In genomic region chr1:19374402-19374801, GRCh38 we compare ENCODE assay signal across 10 cellular contexts.
A peak's percentile ranks its signal among the peaks of the same experiment; 100 is the strongest.
DNase-seq lines count a peak whose midpoint lies in the region; ATAC-seq and TF ChIP-seq lines count a peak whose summit lies in the region.
"Had no signal": no experiment of that assay in that cellular context is flagged by ENCODE, and none has a peak within 500 bp of the region (broad histone marks: within the 10 kb centered on the region; RNA-seq: fewer than 3 reads in every experiment).

No MANE protein-coding gene starts in this region.

- no peaks in the 10 kb centered on the region for H3K9me3 ChIP-seq in MM.1S (replicated peaks; ENCODE audit: insufficient read depth, low read length)
- no peaks in the 10 kb centered on the region for H3K9me3 ChIP-seq in sigmoid colon

- peak; percentile 38 for DNase-seq in NCI-H2029 (lab: John Stamatoyannopoulos, UW)
- DNase-seq in NCI-H2029 treated with DMSO at 0.1 percent for 48 hours (lab: John Stamatoyannopoulos, UW), result no peak
- no peak for DNase-seq in MM.1S
- DNase-seq in effector memory CD8-positive, alpha-beta T cell, result no peak
- no peak for DNase-seq in sigmoid colon
- DNase-seq in cerebellum (ENCODE audit: low spot score), result no peak
- DNase-seq: activated CD8-positive, alpha-beta memory T cell treated with anti-CD3 and anti-CD28 coated beads, Interleukin-2, amount 10 ng/mL, durations not matched to agents 7 days and 5 days had no signal

- peaks cover 9% of the 10 kb centered on the region; the same call in 1 of the 2 replicates for H3K79me2 ChIP-seq in MM.1S (ENCODE audit: low read length)

- H3F3A ChIP-seq in MM.1S (ENCODE audit: insufficient read depth, low read length), result no peaks in the 10 kb centered on the region

- H2AFZ ChIP-seq in MM.1S (ENCODE audit: low read length), result no peak overlapping the region

- TF ChIP-seq EP300 in sigmoid colon (IDR thresholded peaks at IDR 0.05), result no peak

- peaks cover 49% of the 10 kb centered on the region for H3K36me3 Mint-ChIP-seq in effector memory CD8-positive, alpha-beta T cell (ENCODE audit: insufficient read depth)

- H3K27ac ChIP-seq in MM.1S (ENCODE audit: low read length), result no peak overlapping the region
- H3K27ac ChIP-seq in sigmoid colon, result peak overlapping the region in 3 of 4 donors; percentile 24 to 51 (median 48)

- no peaks in the 10 kb centered on the region for H3K27me3 ChIP-seq in MM.1S (replicated peaks; ENCODE audit: insufficient read depth, low read length)
- no peaks in the 10 kb centered on the region for H3K27me3 ChIP-seq in sigmoid colon

- no peak overlapping the region for H3K4me2 ChIP-seq in MM.1S (ENCODE audit: low read depth, low read length)

- no peaks in the 10 kb centered on the region for H3K27me3 Mint-ChIP-seq in effector memory CD8-positive, alpha-beta T cell
- H3K27me3 Mint-ChIP-seq: activated CD8-positive, alpha-beta memory T cell treated with anti-CD3 and anti-CD28 coated beads, Interleukin-2, amount 10 ng/mL, durations not matched to agents 7 days and 5 days; memory B cell had no signal

- H3K4me1 ChIP-seq in MM.1S (ENCODE audit: low read length), result no peaks in the 10 kb centered on the region
- peaks cover 0 to 26% (median 24%) of the 10 kb centered on the region in 4 donors for H3K4me1 ChIP-seq in sigmoid colon

- TF ChIP-seq CTCF in MM.1S (IDR thresholded peaks at IDR 0.05; ENCODE audit: low read length) (peak; percentile 43), sigmoid colon (IDR thresholded peaks at IDR 0.05) (peak in 1 of 4 experiments; percentile 22)

- peak overlapping the region in 1 of 2 donors; percentile 73 for H3K27ac Mint-ChIP-seq in effector memory CD8-positive, alpha-beta T cell
- H3K27ac Mint-ChIP-seq: activated CD8-positive, alpha-beta memory T cell treated with anti-CD3 and anti-CD28 coated beads, Interleukin-2, amount 10 ng/mL, durations not matched to agents 7 days and 5 days; memory B cell had no signal

- 80 to 84% methylated on average over 7 of the region's 7 CpGs for WGBS in sigmoid colon, 2 donors

- ATAC-seq in effector memory CD8-positive, alpha-beta T cell (replicated peaks), result peak; percentile 33
- ATAC-seq in esophagus mucosa, result no peak
- ATAC-seq in GM21825 (IDR thresholded peaks at IDR 0.05; ENCODE audit: unreplicated experiment), result no peak
- ATAC-seq: activated CD8-positive, alpha-beta memory T cell treated with anti-CD3 and anti-CD28 coated beads, Interleukin-2, amount 10 ng/mL, durations not matched to agents 7 days and 5 days had no signal

- H3K4me1 Mint-ChIP-seq in effector memory CD8-positive, alpha-beta T cell (ENCODE audit: low read depth in 2 of 2), result peaks cover 14 to 26% of the 10 kb centered on the region in 2 donors

- H4K20me1 ChIP-seq in MM.1S (ENCODE audit: insufficient read depth, low read length), result no peaks in the 10 kb centered on the region

- H3K9me3 Mint-ChIP-seq in effector memory CD8-positive, alpha-beta T cell, result no peaks in the 10 kb centered on the region
- H3K9me3 Mint-ChIP-seq: memory B cell had no signal

- intact Hi-C loops in sigmoid colon (cut with DNase I), result no loop called here

- no peak for TF ChIP-seq POLR2A in sigmoid colon (IDR thresholded peaks at IDR 0.05)

- H3K4me3 ChIP-seq in MM.1S (ENCODE audit: low read length) (no peak overlapping the region), sigmoid colon (no peak overlapping the region)

- H3K9me2 ChIP-seq in MM.1S (replicated peaks; ENCODE audit: insufficient read depth, low read length), result no peaks in the 10 kb centered on the region

- H3K9ac ChIP-seq in MM.1S (ENCODE audit: low read length), result no peak overlapping the region

- no peak overlapping the region for H3K4me3 Mint-ChIP-seq in effector memory CD8-positive, alpha-beta T cell
- H3K4me3 Mint-ChIP-seq: activated CD8-positive, alpha-beta memory T cell treated with anti-CD3 and anti-CD28 coated beads, Interleukin-2, amount 10 ng/mL, durations not matched to agents 7 days and 5 days; memory B cell had no signal

- H3K36me3 ChIP-seq in MM.1S (replicated peaks; ENCODE audit: insufficient read depth, low read length) (peaks cover 3% of the 10 kb centered on the region; the same call in 1 of the 2 replicates), sigmoid colon (peaks cover 12 to 74% (median 33%) of the 10 kb centered on the region in 4 donors)
